Comparison of ENCODE assay signal across 8 cellular contexts in the genomic region with DNA sequence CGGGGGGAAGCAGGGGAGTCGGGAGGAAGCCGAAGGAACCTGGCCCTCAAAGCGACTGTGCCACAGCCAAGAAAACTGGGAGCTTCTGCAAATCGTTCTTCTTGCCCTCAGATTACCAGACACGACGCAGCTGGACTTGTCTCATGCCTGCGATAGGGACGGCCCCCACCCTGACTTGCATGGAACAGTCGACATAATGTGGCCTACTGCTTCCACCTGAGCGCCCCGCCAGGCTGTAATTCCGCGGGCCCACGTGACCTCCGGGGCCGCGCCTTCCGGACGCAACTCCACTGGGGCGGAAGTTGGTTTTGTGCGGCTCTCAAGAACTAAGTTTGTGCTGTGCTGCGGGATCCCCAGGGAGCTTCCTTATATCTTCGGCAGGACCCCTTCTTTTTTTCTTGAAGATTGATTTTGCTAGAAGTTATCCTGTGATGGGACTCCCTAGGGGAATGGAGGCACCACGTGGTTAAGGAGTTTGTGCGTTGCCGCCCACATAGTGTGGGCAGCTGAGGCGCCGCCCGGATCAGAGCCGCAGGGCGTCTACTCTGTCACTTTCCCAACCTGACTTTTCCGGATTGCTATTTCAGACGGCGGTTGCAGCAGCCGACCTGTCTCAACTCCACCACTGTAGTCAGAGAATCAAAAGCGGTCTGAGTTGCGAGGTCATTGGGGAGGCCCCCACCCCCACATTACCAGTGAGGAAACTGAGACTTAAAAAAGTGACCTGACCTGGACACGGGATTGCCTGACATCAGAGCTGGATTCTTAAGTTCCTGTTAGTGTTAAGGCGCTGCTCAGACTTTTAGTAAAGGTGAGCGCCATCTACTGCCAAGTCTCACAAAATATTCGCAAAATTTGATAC. TPM values are rescaled to one million over a fixed set of nuclear protein-coding genes. Genes with fewer than 3 reads are reported as not detected.
A peak's percentile ranks its signal among the peaks of the same experiment; 100 is the strongest.
DNase-seq lines count a peak whose midpoint lies in the region; ATAC-seq, FAIRE-seq and TF ChIP-seq lines count a peak whose summit lies in the region.

No MANE protein-coding gene starts in this region.

- peaks cover 71% of the 10 kb centered on the region for H3K36me3 Mint-ChIP-seq in Calu3 (ENCODE audit: insufficient read depth, unreplicated experiment)

- H3K9ac ChIP-seq in HUES48 (ENCODE audit: low read depth, low read length), result peak overlapping the region; percentile 97

- H3K27me3 ChIP-seq in HUES48 (ENCODE audit: control insufficient read depth, insufficient read depth, low read length), result no peaks in the 10 kb centered on the region

- peak; percentile 85 for FAIRE-seq in endometrium (lab: Jason Lieb, UNC)

- H3K4me1 ChIP-seq in HUES48 (ENCODE audit: control insufficient read depth, insufficient read depth, low read length), result peaks cover 20% of the 10 kb centered on the region

- H3K4me3 Mint-ChIP-seq in Calu3 (ENCODE audit: low read depth, unreplicated experiment), result peak overlapping the region; percentile 83

- H3K36me3 ChIP-seq in HUES48 (ENCODE audit: control insufficient read depth, insufficient read depth, low read length), result peaks cover 15% of the 10 kb centered on the region

- ATAC-seq in GM21423 (IDR thresholded peaks at IDR 0.05; ENCODE audit: unreplicated experiment), result peak; percentile 65

- H3K9me3 ChIP-seq in HUES48 (ENCODE audit: control insufficient read depth, insufficient read depth, low read length), result no peaks in the 10 kb centered on the region

- no peaks in the 10 kb centered on the region for H3K27me3 Mint-ChIP-seq in Calu3 (ENCODE audit: unreplicated experiment)

- peak overlapping the region; percentile 82 for H3K4me3 ChIP-seq in HUES48 (ENCODE audit: low read depth, low read length)

- CTCF ChIA-PET in Calu3 (lab: Charles Lee), result interaction anchor here (0.6 to 4.4 kb wide), 17 partner anchors 9 to 206 kb away, joined by 3 to 22 read pairs (median 4); a partner anchor contains a TSS

- peak overlapping the region; percentile 100 for H3K27ac Mint-ChIP-seq in Calu3 (ENCODE audit: unreplicated experiment)

- intact Hi-C loops in Calu3 (cut with micrococcal nuclease; ENCODE audit: unreplicated experiment), result loop anchor here (1.0 to 10.0 kb wide), 4 partner anchors 59 to 288 kb away; a partner anchor contains a TSS

- DNase-seq in Calu3 (peak; percentile 91), NOMO-1 treated with dmso at 0.1 percent for 144 hours (lab: John Stamatoyannopoulos, UW; ENCODE audit: unreplicated experiment) (peak; percentile 96), mesenteric fat pad (ENCODE audit: low spot score) (peak; percentile 96)
- peak; percentile 73 for DNase-seq in activated CD8-positive, alpha-beta memory T cell treated with anti-CD3 and anti-CD28 coated beads, Interleukin-2, amount 50 U/mL, for 24 hours (ENCODE audit: extremely low read depth)
- peak; percentile 89 for DNase-seq in stimulated activated CD8-positive, alpha-beta memory T cell treated with anti-CD3 and anti-CD28 coated beads, Interleukin-15, amount 100 ng/mL, for 24 hours (ENCODE audit: low read depth)

- H3K9me3 Mint-ChIP-seq in Calu3 (ENCODE audit: low read depth, unreplicated experiment), result no peaks in the 10 kb centered on the region

- TSS peak; percentile 89 for BruUV-seq in Calu3 (replicated peaks; lab: Mats Ljungman, UMichigan)

- H3K27ac ChIP-seq in HUES48 (ENCODE audit: low read depth, low read length), result peak overlapping the region; percentile 99

- peaks cover 32% of the 10 kb centered on the region for H3K4me1 Mint-ChIP-seq in Calu3 (ENCODE audit: low read depth, unreplicated experiment)

- TF ChIP-seq CTCF in Calu3 (IDR thresholded peaks at IDR 0.05; ENCODE audit: unreplicated experiment), result peak; percentile 45

RNA-seq across cellular contexts. Expression of a gene that starts 0.5 kb away (rescaled TPM):
- 339 and 343 TPM in 2 replicates for total RNA-seq in Calu3 (2022)
- total RNA-seq in mesenteric fat pad, result 323 TPM

RNA-seq across cellular contexts. Expression of a gene that starts 57.6 kb away (rescaled TPM):
- 2.5 and 2.6 TPM in 2 replicates for total RNA-seq in Calu3 (2022)
- total RNA-seq in mesenteric fat pad, result 2.3 TPM

RNA-seq across cellular contexts. Expression of a gene that starts 57.7 kb away (rescaled TPM):
- total RNA-seq in Calu3 (2022), result 15.9 and 17.3 TPM in 2 replicates
- 9.4 TPM for total RNA-seq in mesenteric fat pad

Comparison
In these comparisons a context has a peak if more than half of its experiments do, and no peak if none do; other contexts are left out.
1. Peak in every context shown above with its lines: DNase-seq, ATAC-seq, H3K4me3 ChIP-seq and H3K27ac ChIP-seq.